1 cellular context compared by ENCODE assay signal in genomic region chr1:205504311-205505075, GRCh38.
TF ChIP-seq lines count a peak whose summit lies in the region.

Gene CDK18, plus strand, starts transcription at chr1:205504669. Its CDS starts 18,499 bp downstream, at chr1:205523168.

TF ChIP-seq in GM12878, 131 proteins besides CTCF, POLR2A, EP300 and RAD21 (continued from another document):
- TF ChIP-seq SKIL (IDR thresholded peaks at IDR 0.05; ENCODE audit: low read depth, poor library complexity, severe bottlenecking) (no peak), NFXL1 (IDR thresholded peaks at IDR 0.05; ENCODE audit: borderline replicate concordance) (peak; percentile 97), SUZ12 (IDR thresholded peaks at IDR 0.05; ENCODE audit: unreplicated experiment) (no peak), NFIC (IDR thresholded peaks at IDR 0.05; ENCODE audit: low read depth, low read length) (no peak), GATAD2B (conservative IDR thresholded peaks at IDR 0.05; ENCODE audit: low read depth) (peak; percentile 67; the same call in 1 of the 2 replicates), RB1 (IDR thresholded peaks at IDR 0.05; ENCODE audit: borderline replicate concordance) (peak; percentile 72), BHLHE40 (IDR thresholded peaks at IDR 0.05; ENCODE audit: borderline replicate concordance in 1 of 2, low read depth in 2 of 2, low read length in 1 of 2) (peak; percentile 6 to 48; a peak in 2 of 4 replicates), NBN (IDR thresholded peaks at IDR 0.05) (peak; percentile 35; the same call in 1 of the 2 replicates)
- TF ChIP-seq, protein P1, sequence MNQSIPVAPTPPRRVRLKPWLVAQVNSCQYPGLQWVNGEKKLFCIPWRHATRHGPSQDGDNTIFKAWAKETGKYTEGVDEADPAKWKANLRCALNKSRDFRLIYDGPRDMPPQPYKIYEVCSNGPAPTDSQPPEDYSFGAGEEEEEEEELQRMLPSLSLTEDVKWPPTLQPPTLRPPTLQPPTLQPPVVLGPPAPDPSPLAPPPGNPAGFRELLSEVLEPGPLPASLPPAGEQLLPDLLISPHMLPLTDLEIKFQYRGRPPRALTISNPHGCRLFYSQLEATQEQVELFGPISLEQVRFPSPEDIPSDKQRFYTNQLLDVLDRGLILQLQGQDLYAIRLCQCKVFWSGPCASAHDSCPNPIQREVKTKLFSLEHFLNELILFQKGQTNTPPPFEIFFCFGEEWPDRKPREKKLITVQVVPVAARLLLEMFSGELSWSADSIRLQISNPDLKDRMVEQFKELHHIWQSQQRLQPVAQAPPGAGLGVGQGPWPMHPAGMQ (IDR thresholded peaks at IDR 0.05; ENCODE audit: borderline replicate concordance) = no peak
- TF ChIP-seq, protein P2, sequence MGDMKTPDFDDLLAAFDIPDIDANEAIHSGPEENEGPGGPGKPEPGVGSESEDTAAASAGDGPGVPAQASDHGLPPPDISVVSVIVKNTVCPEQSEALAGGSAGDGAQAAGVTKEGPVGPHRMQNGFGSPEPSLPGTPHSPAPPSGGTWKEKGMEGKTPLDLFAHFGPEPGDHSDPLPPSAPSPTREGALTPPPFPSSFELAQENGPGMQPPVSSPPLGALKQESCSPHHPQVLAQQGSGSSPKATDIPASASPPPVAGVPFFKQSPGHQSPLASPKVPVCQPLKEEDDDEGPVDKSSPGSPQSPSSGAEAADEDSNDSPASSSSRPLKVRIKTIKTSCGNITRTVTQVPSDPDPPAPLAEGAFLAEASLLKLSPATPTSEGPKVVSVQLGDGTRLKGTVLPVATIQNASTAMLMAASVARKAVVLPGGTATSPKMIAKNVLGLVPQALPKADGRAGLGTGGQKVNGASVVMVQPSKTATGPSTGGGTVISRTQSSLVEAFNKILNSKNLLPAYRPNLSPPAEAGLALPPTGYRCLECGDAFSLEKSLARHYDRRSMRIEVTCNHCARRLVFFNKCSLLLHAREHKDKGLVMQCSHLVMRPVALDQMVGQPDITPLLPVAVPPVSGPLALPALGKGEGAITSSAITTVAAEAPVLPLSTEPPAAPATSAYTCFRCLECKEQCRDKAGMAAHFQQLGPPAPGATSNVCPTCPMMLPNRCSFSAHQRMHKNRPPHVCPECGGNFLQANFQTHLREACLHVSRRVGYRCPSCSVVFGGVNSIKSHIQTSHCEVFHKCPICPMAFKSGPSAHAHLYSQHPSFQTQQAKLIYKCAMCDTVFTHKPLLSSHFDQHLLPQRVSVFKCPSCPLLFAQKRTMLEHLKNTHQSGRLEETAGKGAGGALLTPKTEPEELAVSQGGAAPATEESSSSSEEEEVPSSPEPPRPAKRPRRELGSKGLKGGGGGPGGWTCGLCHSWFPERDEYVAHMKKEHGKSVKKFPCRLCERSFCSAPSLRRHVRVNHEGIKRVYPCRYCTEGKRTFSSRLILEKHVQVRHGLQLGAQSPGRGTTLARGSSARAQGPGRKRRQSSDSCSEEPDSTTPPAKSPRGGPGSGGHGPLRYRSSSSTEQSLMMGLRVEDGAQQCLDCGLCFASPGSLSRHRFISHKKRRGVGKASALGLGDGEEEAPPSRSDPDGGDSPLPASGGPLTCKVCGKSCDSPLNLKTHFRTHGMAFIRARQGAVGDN (IDR thresholded peaks at IDR 0.05) = peak; percentile 71
